ENCODE assay signal across 9 cellular contexts in genomic region chr19:10432736-10433130, GRCh38. TPM values are rescaled to one million over a fixed set of nuclear protein-coding genes. Genes with fewer than 3 reads are reported as not detected.
DNase-seq lines count a peak whose midpoint lies in the region; TF ChIP-seq lines count a peak whose summit lies in the region.
"Had no signal": no experiment of that assay in that cellular context is flagged by ENCODE, and none has a peak within 500 bp of the region (broad histone marks: within the 10 kb centered on the region; RNA-seq: fewer than 3 reads in every experiment).

No MANE protein-coding gene starts in this region.

- no peaks in the 10 kb centered on the region for H3K79me2 ChIP-seq in smooth muscle cell (ENCODE audit: low read depth)

- H3K27me3 Mint-ChIP-seq in activated CD4-positive, alpha-beta T cell treated with anti-CD3 and anti-CD28 coated beads, Interleukin-2, amount 10 ng/mL, durations not matched to agents 24 days and 14 days = peaks cover 13% of the 10 kb centered on the region

- H3K9me3 ChIP-seq in smooth muscle cell (replicated peaks; ENCODE audit: low read depth) = no peaks in the 10 kb centered on the region

- H3F3A ChIP-seq in smooth muscle cell (ENCODE audit: low read depth) = no peaks in the 10 kb centered on the region

- H3K4me1 Mint-ChIP-seq in activated CD4-positive, alpha-beta T cell treated with anti-CD3 and anti-CD28 coated beads, Interleukin-2, amount 10 ng/mL, durations not matched to agents 24 days and 14 days = peaks cover 60% of the 10 kb centered on the region

- no peaks in the 10 kb centered on the region for H3K36me3 ChIP-seq in smooth muscle cell (ENCODE audit: low read depth)

- no peak overlapping the region for H2AFZ ChIP-seq in smooth muscle cell (ENCODE audit: low read depth)

- H3K9me3 Mint-ChIP-seq in activated CD4-positive, alpha-beta T cell treated with anti-CD3 and anti-CD28 coated beads, Interleukin-2, amount 10 ng/mL, durations not matched to agents 24 days and 14 days = peaks cover 4% of the 10 kb centered on the region

- no peak overlapping the region for H3K27ac Mint-ChIP-seq in activated CD4-positive, alpha-beta T cell treated with anti-CD3 and anti-CD28 coated beads, Interleukin-2, amount 10 ng/mL, durations not matched to agents 24 days and 14 days

- no peak overlapping the region for H3K9ac ChIP-seq in smooth muscle cell (ENCODE audit: low read depth)

- peaks cover 36% of the 10 kb centered on the region for H3K36me3 Mint-ChIP-seq in activated CD4-positive, alpha-beta T cell treated with anti-CD3 and anti-CD28 coated beads, Interleukin-2, amount 10 ng/mL, durations not matched to agents 24 days and 14 days (ENCODE audit: low read depth)

- peaks cover 7% of the 10 kb centered on the region for H3K4me1 ChIP-seq in smooth muscle cell (ENCODE audit: low read depth)

- peak overlapping the region; percentile 84 for H3K4me2 ChIP-seq in smooth muscle cell

- DNase-seq in activated CD4-positive, alpha-beta T cell treated with anti-CD3 and anti-CD28 coated beads, Interleukin-2, amount 10 ng/mL, durations not matched to agents 24 days and 14 days = no peak
- no peak for DNase-seq in activated CD4-positive, alpha-beta T cell treated with anti-CD3 and anti-CD28 coated beads for 1 hour
- DNase-seq in foreskin fibroblast (no peak), smooth muscle cell (lab: John Stamatoyannopoulos, UW; ENCODE audit: unreplicated experiment) (no peak), CD1c-positive myeloid dendritic cell (ENCODE audit: extremely low spot score) (no peak), kidney tubule cell (ENCODE audit: low spot score) (no peak), NCI-H2171 (lab: John Stamatoyannopoulos, UW) (no peak)
- DNase-seq: NCI-H1436 had no signal

- TF ChIP-seq CTCF in WI38 (IDR thresholded peaks at IDR 0.05; ENCODE audit: low read depth, low read length) = no peak
- TF ChIP-seq CTCF in foreskin fibroblast (IDR thresholded peaks at IDR 0.05; ENCODE audit: low read depth, low read length) = no peak
- TF ChIP-seq CTCF in smooth muscle cell (IDR thresholded peaks at IDR 0.05; ENCODE audit: borderline replicate concordance, insufficient read depth, poor library complexity, severe bottlenecking) = no peak

- H3K27ac ChIP-seq in smooth muscle cell (ENCODE audit: low read depth) = no peak overlapping the region

- H3K4me3 ChIP-seq in WI38 (ENCODE audit: low read depth, low read length) (peak overlapping the region; percentile 68), foreskin fibroblast (ENCODE audit: low read depth in 1 of 2, low read length in 2 of 2) (peak overlapping the region; percentile 60 to 73), smooth muscle cell (peak overlapping the region; percentile 57)

- peaks cover 13% of the 10 kb centered on the region for H4K20me1 ChIP-seq in smooth muscle cell (ENCODE audit: low read depth)

- intact Hi-C loops in activated CD4-positive, alpha-beta T cell treated with anti-CD3 and anti-CD28 coated beads, Interleukin-2, amount 10 ng/mL, durations not matched to agents 24 days and 14 days (cut with micrococcal nuclease) = no loop called here

- H3K27me3 ChIP-seq in smooth muscle cell (ENCODE audit: low read depth) = no peaks in the 10 kb centered on the region

- peak overlapping the region; percentile 13 for H3K4me3 Mint-ChIP-seq in activated CD4-positive, alpha-beta T cell treated with anti-CD3 and anti-CD28 coated beads, Interleukin-2, amount 10 ng/mL, durations not matched to agents 24 days and 14 days

- WGBS in smooth muscle cell (ENCODE audit: low lambda C conversion rate) = 96% methylated on average over 2 of the region's 2 CpGs

RNA-seq across cellular contexts. Expression of gene PDE4A, which starts 12.4 kb away (rescaled TPM):
- total RNA-seq in activated CD4-positive, alpha-beta T cell treated with anti-CD3 and anti-CD28 coated beads, Interleukin-2, amount 10 ng/mL, durations not matched to agents 24 days and 14 days = 55.3 and 58.0 TPM in 2 replicates
- total RNA-seq in smooth muscle cell = 2.7 and 3.3 TPM in 2 replicates
- polyA plus RNA-seq in smooth muscle cell = 12.3 and 16.4 TPM in 2 replicates

RNA-seq across cellular contexts. Expression of gene CDC37, which starts 29.4 kb away (rescaled TPM):
- total RNA-seq in activated CD4-positive, alpha-beta T cell treated with anti-CD3 and anti-CD28 coated beads, Interleukin-2, amount 10 ng/mL, durations not matched to agents 24 days and 14 days = 304 and 310 TPM in 2 replicates
- 98.4 and 103 TPM in 2 replicates for total RNA-seq in smooth muscle cell
- 186 and 198 TPM in 2 replicates for polyA plus RNA-seq in smooth muscle cell

RNA-seq across cellular contexts. Expression of gene TYK2, which starts 52.4 kb away (rescaled TPM):
- total RNA-seq in activated CD4-positive, alpha-beta T cell treated with anti-CD3 and anti-CD28 coated beads, Interleukin-2, amount 10 ng/mL, durations not matched to agents 24 days and 14 days = 244 and 255 TPM in 2 replicates
- total RNA-seq in smooth muscle cell = 52.5 and 53.1 TPM in 2 replicates
- 90.8 and 98.4 TPM in 2 replicates for polyA plus RNA-seq in smooth muscle cell

Comparison
In these comparisons a context has a peak if more than half of its experiments do, and no peak if none do; other contexts are left out.
1. RNA of gene PDE4A, which starts 12.4 kb away (total RNA-seq): 55.3 to 58.0 TPM in activated CD4-positive, alpha-beta T cell treated with anti-CD3 and anti-CD28 coated beads, Interleukin-2, amount 10 ng/mL, durations not matched to agents 24 days and 14 days; 2.7 to 3.3 TPM in smooth muscle cell; every median in the first group is over 10 times any median in the second.
2. Peak in every context shown above with its lines, with median percentiles within 50 percentile points of each other: H3K4me3 ChIP-seq.